In genomic region chr16:75252049-75252864, GRCh38 we compare ENCODE assay signal across 9 cellular contexts. TPM values are rescaled to one million over a fixed set of nuclear protein-coding genes. Genes with fewer than 3 reads are reported as not detected.
DNase-seq lines count a peak whose midpoint lies in the region; ATAC-seq, FAIRE-seq and TF ChIP-seq lines count a peak whose summit lies in the region.
"Had no signal": no experiment of that assay in that cellular context is flagged by ENCODE, and none has a peak within 500 bp of the region (broad histone marks: within the 10 kb centered on the region; RNA-seq: fewer than 3 reads in every experiment).

No MANE protein-coding gene starts in this region.

- CTCF ChIA-PET in K562 (lab: Yijun Ruan, JAX; ENCODE audit: low intra/inter-chr PET ratio): interaction anchor here (1.1 kb wide), 1 partner anchor 265 kb away, joined by 3 read pairs; no protein-coding TSS in a partner anchor

- H3K36me3 ChIP-seq in HUES6 (ENCODE audit: control insufficient read depth, insufficient read depth, low read length) (peaks cover 7% of the 10 kb centered on the region), K562 (ENCODE audit: control insufficient read depth, insufficient read depth, low read length) (no peaks in the 10 kb centered on the region), stomach (no peaks in the 10 kb centered on the region)

- TF ChIP-seq POLR2A in K562 (conservative IDR thresholded peaks at IDR 0.05) (no peak), stomach (IDR thresholded peaks at IDR 0.05) (no peak)

- peak overlapping the region; percentile 70 for H3K4me2 ChIP-seq in K562 (ENCODE audit: insufficient read depth, low read length)

- no peak for FAIRE-seq in K562 (lab: Jason Lieb, UNC)

- H3K4me1 ChIP-seq in HUES6 (ENCODE audit: control insufficient read depth, insufficient read depth, low read length): peaks cover 81% of the 10 kb centered on the region
- H3K4me1 ChIP-seq in K562 (replicated peaks in 1 of 2; ENCODE audit: control insufficient read depth in 2 of 2, insufficient read depth in 2 of 2, low read length in 2 of 2): peaks cover 12 to 75% of the 10 kb centered on the region in 2 experiments; a peak in 3 of 5 replicates
- peaks cover 88 to 96% (median 95%) of the 10 kb centered on the region in 4 donors for H3K4me1 ChIP-seq in stomach

- no peak for TF ChIP-seq CTCF in K562 (IDR thresholded peaks at IDR 0.05 in 2 of 3, conservative IDR thresholded peaks at IDR 0.05 in 1 of 3; ENCODE audit: insufficient read depth in 2 of 3, low read depth in 1 of 3, low read length in 3 of 3)
- no peak for TF ChIP-seq CTCF in stomach (IDR thresholded peaks at IDR 0.05)

- 71% methylated on average over 21 of the region's 24 CpGs for WGBS in K562 (ENCODE audit: insufficient coverage, low coverage, missing lambda C conversion rate)
- 48 to 66% (median 62%) methylated on average over 18 to 24 of the region's 24 CpGs for WGBS in stomach, 5 donors

- ATAC-seq in K562 (no peak), HG02852 (IDR thresholded peaks at IDR 0.05; ENCODE audit: unreplicated experiment) (no peak)

- intact Hi-C loops in K562 (cut with micrococcal nuclease) (loop anchor here (5.0 kb wide), 2 partner anchors 70 to 135 kb away; no protein-coding TSS in a partner anchor), stomach (cut with DNase I; ENCODE audit: low total_unique reads) (no loop called here)

- H4K20me1 ChIP-seq in K562 (replicated peaks; ENCODE audit: control insufficient read depth, insufficient read depth, low read length): peaks cover 34% of the 10 kb centered on the region

- TF ChIP-seq EP300 in K562 (IDR thresholded peaks at IDR 0.05; ENCODE audit: low read length): no peak
- no peak for TF ChIP-seq EP300 in stomach (IDR thresholded peaks at IDR 0.05)

- in situ Hi-C loops in K562 (cut with MboI): no loop called here

- peak overlapping the region; percentile 50 for H3K4me3 ChIP-seq in HUES6 (ENCODE audit: low read depth, low read length)
- H3K4me3 ChIP-seq in K562: no peak overlapping the region
- peak overlapping the region; percentile 55 to 89 (median 82) for H3K4me3 ChIP-seq in stomach

- no TSS peak for BruUV-seq in K562 (replicated peaks; lab: Mats Ljungman, UMichigan)

- no peaks in the 10 kb centered on the region for H3K9me3 ChIP-seq in HUES6 (ENCODE audit: control insufficient read depth, insufficient read depth, low read depth, low read length)
- H3K9me3 ChIP-seq in K562 (replicated peaks; ENCODE audit: control insufficient read depth, insufficient read depth, low read depth, low read length): no peaks in the 10 kb centered on the region
- no peaks in the 10 kb centered on the region for H3K9me3 ChIP-seq in stomach

- POLR2A ChIA-PET in K562 (lab: Yijun Ruan, JAX): interaction anchor here (0.7 kb wide), 1 partner anchor 54 kb away, joined by 3 read pairs; no protein-coding TSS in a partner anchor

- H3K27me3 ChIP-seq in HUES6 (ENCODE audit: control insufficient read depth, insufficient read depth, low read length): no peaks in the 10 kb centered on the region
- no peaks in the 10 kb centered on the region for H3K27me3 ChIP-seq in K562 (ENCODE audit: control insufficient read depth in 2 of 2, insufficient read depth in 2 of 2, low read length in 2 of 2)
- no peaks in the 10 kb centered on the region for H3K27me3 ChIP-seq in layer of hippocampus (ENCODE audit: control insufficient read depth, insufficient read depth, low read length)
- peaks cover 0 to 45% (median 6%) of the 10 kb centered on the region in 3 donors for H3K27me3 ChIP-seq in stomach

- peaks cover 29% of the 10 kb centered on the region for H3K79me2 ChIP-seq in K562 (ENCODE audit: control insufficient read depth, insufficient read depth, low read length)

- H2AFZ ChIP-seq in K562 (ENCODE audit: low read depth, low read length): peak overlapping the region; percentile 90

- DNase-seq in K562 (ENCODE audit: extremely low read depth in 1 of 4, low spot score in 3 of 4): no peak
- DNase-seq in stomach: no peak
- no peak for DNase-seq in ecto neural progenitor cell (ENCODE audit: low spot score)
- no peak for DNase-seq in HUDEP-2 (lab: John Stamatoyannopoulos, UW; ENCODE audit: unreplicated experiment in 76 of 76)
- DNase-seq in iPS-NIHi7 (ENCODE audit: extremely low spot score): no peak

- H3K27ac ChIP-seq in HUES6 (ENCODE audit: low read depth, low read length) (peak overlapping the region; percentile 89), K562 (ENCODE audit: extremely low read depth, low read depth, low read length) (no peak overlapping the region), layer of hippocampus (ENCODE audit: low read depth, low read length) (peak overlapping the region; percentile 83), stomach (peak overlapping the region; percentile 96 to 100 (median 98))

- peaks cover 6% of the 10 kb centered on the region for H3K9me1 ChIP-seq in K562 (ENCODE audit: control insufficient read depth, insufficient read depth, low read length)

- TF ChIP-seq RAD21 in K562 (CRISPR knock-in tag; conservative IDR thresholded peaks at IDR 0.05 in 1 of 2, IDR thresholded peaks at IDR 0.05 in 1 of 2): no peak

- H3K9ac ChIP-seq in HUES6 (ENCODE audit: low read length) (peak overlapping the region; percentile 87), K562 (ENCODE audit: insufficient read depth in 1 of 2, low read depth in 2 of 2, low read length in 2 of 2) (peak overlapping the region in 1 of 2 experiments; percentile 88; a peak in 2 of 4 replicates)

TF ChIP-seq in K562, 482 proteins besides CTCF, POLR2A, EP300 and RAD21 (continues in another document):
- no peak for TF ChIP-seq TRIM28 (IDR thresholded peaks at IDR 0.05)
- TF ChIP-seq NCOA1 (IDR thresholded peaks at IDR 0.05; ENCODE audit: low read depth): no peak

RNA-seq across cellular contexts. Expression of gene BCAR1, which starts 0.8 kb away (rescaled TPM):
- total RNA-seq in K562 (2011; cell fraction: chromatin; rRNA removed; ENCODE audit: low replicate concordance): 30.5 and 82.5 TPM in 2 replicates
- 37.8 and 38.7 TPM in 2 replicates for total RNA-seq in K562 (2011; cell fraction: nucleolus; rRNA removed)
- 29.8 and 32.0 TPM in 2 replicates for total RNA-seq in K562 (2011; cell fraction: nucleoplasm; rRNA removed)
- total RNA-seq in K562 (2014; rRNA removed) (14.1 and 16.0 TPM in 2 replicates), K562 (2014; rRNA removed; fragmentation: Illumina TruSeq; extraction: Trizol) (1.1 and 1.7 TPM in 2 replicates), K562 (2015; rRNA removed; fragmentation: Illumina TruSeq; extraction: Trizol) (7.2 and 8.8 TPM in 2 replicates), K562 (2021) (25.6 and 26.3 TPM in 2 replicates), stomach (100 to 1,000 TPM in 3 of 5 donors, 10 to 100 TPM in 2; 44.4 to 219 (median 122) TPM)
- polyA plus RNA-seq in K562 (2011; rRNA removed) (3.6 and 6.0 TPM in 2 replicates), K562 (2014; fragmentation: Illumina TruSeq; extraction: Trizol) (3.4 and 11.4 TPM in 2 replicates), K562 (2014; fragmentation: Nextera tagmentation; extraction: Ambion mirVana) (under 1 TPM; 0.10 to 0.13 TPM), K562 (2014; rRNA removed) (9.8 and 10.5 TPM in 2 replicates), stomach (10 to 100 TPM; 34.7 to 51.5 (median 45.6) TPM)
- polyA plus RNA-seq in K562 (2011; cell fraction: cytosol; rRNA removed): 3.6 and 13.5 TPM in 2 replicates
- 21.5 and 40.4 TPM in 2 replicates for polyA plus RNA-seq in K562 (2011; cell fraction: nucleus; rRNA removed)
- 14.6 and 20.3 TPM in 2 replicates for polyA plus RNA-seq in K562 (2012)
- 5.7 and 5.9 TPM in 2 replicates for polyA minus RNA-seq in K562 (2011; rRNA and poly(A)+ RNA removed)
- polyA minus RNA-seq in K562 (2011; cell fraction: cytosol; rRNA and poly(A)+ RNA removed): 6.9 and 14.9 TPM in 2 replicates
- polyA minus RNA-seq in K562 (2011; cell fraction: nucleus; rRNA and poly(A)+ RNA removed): 16.6 and 18.6 TPM in 2 replicates

RNA-seq across cellular contexts. Expression of gene CTRB1, which starts 33.5 kb away (rescaled TPM):
- not detected in 2 replicates for total RNA-seq in K562 (2011; cell fraction: chromatin; rRNA removed; ENCODE audit: low replicate concordance)
- not detected in 2 replicates for total RNA-seq in K562 (2011; cell fraction: nucleolus; rRNA removed)
- not detected in 2 replicates for total RNA-seq in K562 (2011; cell fraction: nucleoplasm; rRNA removed)
- total RNA-seq in K562 (2014; rRNA removed): not detected in 2 replicates
- total RNA-seq in K562 (2014; rRNA removed; fragmentation: Illumina TruSeq; extraction: Trizol): not detected in 2 replicates
- not detected in 2 replicates for total RNA-seq in K562 (2015; rRNA removed; fragmentation: Illumina TruSeq; extraction: Trizol)
- total RNA-seq in K562 (2021): 2.3 and 5.3 TPM in 2 replicates
- not detected in 2 replicates for polyA plus RNA-seq in K562 (2011; rRNA removed)
- not detected in 2 replicates for polyA plus RNA-seq in K562 (2011; cell fraction: cytosol; rRNA removed)
- not detected in 2 replicates for polyA plus RNA-seq in K562 (2011; cell fraction: nucleus; rRNA removed)
- polyA plus RNA-seq in K562 (2012): not detected in 2 replicates
- not detected in 2 replicates for polyA plus RNA-seq in K562 (2014; fragmentation: Illumina TruSeq; extraction: Trizol)
- polyA plus RNA-seq in K562 (2014; fragmentation: Nextera tagmentation; extraction: Ambion mirVana): not detected
- polyA plus RNA-seq in K562 (2014; rRNA removed): not detected in 2 replicates
- polyA minus RNA-seq in K562 (2011; rRNA and poly(A)+ RNA removed): not detected in 2 replicates
- polyA minus RNA-seq in K562 (2011; cell fraction: cytosol; rRNA and poly(A)+ RNA removed): not detected in 2 replicates
- not detected in 2 replicates for polyA minus RNA-seq in K562 (2011; cell fraction: nucleus; rRNA and poly(A)+ RNA removed)
- total RNA-seq in stomach: not detected
- polyA plus RNA-seq in stomach: 10 to 100 TPM in 1 of 3 donors, 1 to 10 TPM in 2; 2.5 to 35.9 (median 2.9) TPM
- total RNA-seq: kidney epithelial cell had no signal

RNA-seq across cellular contexts. Expression of gene CTRB2, which starts 45.3 kb away (rescaled TPM):
- total RNA-seq in K562 (2011; cell fraction: chromatin; rRNA removed; ENCODE audit: low replicate concordance): not detected in 2 replicates
- total RNA-seq in K562 (2011; cell fraction: nucleolus; rRNA removed): not detected in 2 replicates
- not detected in 2 replicates for total RNA-seq in K562 (2011; cell fraction: nucleoplasm; rRNA removed)
- total RNA-seq in K562 (2014; rRNA removed) (not detected in 2 replicates), K562 (2014; rRNA removed; fragmentation: Illumina TruSeq; extraction: Trizol) (not detected in 2 replicates), K562 (2015; rRNA removed; fragmentation: Illumina TruSeq; extraction: Trizol) (not detected in 2 replicates), K562 (2021) (5.1 and 7.3 TPM in 2 replicates), stomach (not detected)
- polyA plus RNA-seq in K562 (2011; rRNA removed) (not detected in 2 replicates), K562 (2014; fragmentation: Illumina TruSeq; extraction: Trizol) (not detected in 2 replicates), K562 (2014; fragmentation: Nextera tagmentation; extraction: Ambion mirVana) (not detected), K562 (2014; rRNA removed) (not detected in 2 replicates), stomach (10 to 100 TPM in 1 of 3 donors, 1 to 10 TPM in 2; 2.7 to 26.6 (median 4.0) TPM)
- polyA plus RNA-seq in K562 (2011; cell fraction: cytosol; rRNA removed): not detected in 2 replicates
- not detected in 2 replicates for polyA plus RNA-seq in K562 (2011; cell fraction: nucleus; rRNA removed)
- not detected in 2 replicates for polyA plus RNA-seq in K562 (2012)
- not detected in 2 replicates for polyA minus RNA-seq in K562 (2011; rRNA and poly(A)+ RNA removed)
- polyA minus RNA-seq in K562 (2011; cell fraction: cytosol; rRNA and poly(A)+ RNA removed): not detected in 2 replicates
- not detected in 2 replicates for polyA minus RNA-seq in K562 (2011; cell fraction: nucleus; rRNA and poly(A)+ RNA removed)
- total RNA-seq: kidney epithelial cell had no signal
